In genomic region chr1:121262163-121262562, GRCh38 we compare ENCODE assay signal across 7 cellular contexts.
DNase-seq lines count a peak whose midpoint lies in the region; ATAC-seq, FAIRE-seq and TF ChIP-seq lines count a peak whose summit lies in the region.
"Not testable (repeated sequence)": the region's sequence is repeated elsewhere in the genome, so short reads cannot be mapped to it uniquely, and the experiment has no call there.

No MANE protein-coding gene starts in this region.

- H3K9ac ChIP-seq in keratinocyte (ENCODE audit: control insufficient read depth, extremely low read depth, insufficient read depth, low read length); HepG2 (ENCODE audit: insufficient read depth, low read depth, low read length): not testable (repeated sequence)

- TF ChIP-seq RAD21 in HepG2 (CRISPR knock-in tag; IDR thresholded peaks at IDR 0.05): not testable (repeated sequence)

- not testable (repeated sequence) for H4K20me1 ChIP-seq in keratinocyte (ENCODE audit: control insufficient read depth, extremely low read depth, insufficient read depth, low read length); HepG2 (ENCODE audit: insufficient read depth, low read length)

- not testable (repeated sequence) for H3K36me3 ChIP-seq in gastroesophageal sphincter; heart right ventricle; keratinocyte (ENCODE audit: control insufficient read depth in 2 of 2, extremely low read depth in 1 of 2, insufficient read depth in 2 of 2, low read length in 2 of 2); HepG2 (replicated peaks in 1 of 2; ENCODE audit: control insufficient read depth in 1 of 2, insufficient read depth in 2 of 2, low read length in 2 of 2); lung (ENCODE audit: control insufficient read depth in 2 of 2, insufficient read depth in 2 of 2, low read length in 2 of 2); pancreas

- intact Hi-C loops in heart right ventricle (cut with DNase I); HepG2 (cut with micrococcal nuclease; ENCODE audit: unreplicated experiment); pancreas (cut with DNase I): not testable (repeated sequence)

- not testable (repeated sequence) for TF ChIP-seq POLR2A in gastroesophageal sphincter (IDR thresholded peaks at IDR 0.05); HepG2 (IDR thresholded peaks at IDR 0.05; ENCODE audit: insufficient read depth in 1 of 2, low read depth in 2 of 2, low read length in 2 of 2)

- dilution Hi-C loops in keratinocyte (cut with MboI; ENCODE audit: extremely low pct_ligation_motif_present, low sequenced_read_pairs): not testable (repeated sequence)

- not testable (repeated sequence) for H2AFZ ChIP-seq in keratinocyte (ENCODE audit: control insufficient read depth, low read length); HepG2 (ENCODE audit: low read length)

- not testable (repeated sequence) for DNase-seq in RCC 7860 (ENCODE audit: low spot score); heart right ventricle; keratinocyte (ENCODE audit: low read depth, low spot score); HepG2 (ENCODE audit: low spot score); lung (ENCODE audit: low spot score); pancreas

- not testable (repeated sequence) for H3K4me3 ChIP-seq in gastroesophageal sphincter; heart right ventricle; keratinocyte (ENCODE audit: control insufficient read depth in 2 of 3, extremely low read depth in 1 of 3, insufficient read depth in 2 of 3, low read depth in 1 of 3, low read length in 3 of 3); HepG2 (replicated peaks in 1 of 3; ENCODE audit: insufficient read depth in 1 of 3, low read depth in 2 of 3, low read length in 3 of 3); lung; pancreas

- H3K9me1 ChIP-seq in keratinocyte (ENCODE audit: control insufficient read depth, extremely low read depth, insufficient read depth, low read length): not testable (repeated sequence)

- not testable (repeated sequence) for H3K4me2 ChIP-seq in keratinocyte (ENCODE audit: control insufficient read depth, extremely low read depth, insufficient read depth, low read depth, low read length); HepG2 (ENCODE audit: low read depth, low read length)

- ATAC-seq in gastroesophageal sphincter: peak; percentile 53
- peak in 6 of 8 donors; percentile 43 to 80 (median 68) for ATAC-seq in heart right ventricle
- peak; percentile 39; the same call in 1 of the 3 replicates for ATAC-seq in HepG2
- ATAC-seq in lung (ENCODE audit: insufficient read depth, low FRiP score): peak; percentile 39
- ATAC-seq in pancreas: peak in 3 of 4 donors; percentile 53 to 75 (median 58)

- not testable (repeated sequence) for H3K4me1 ChIP-seq in gastroesophageal sphincter; heart right ventricle; keratinocyte (ENCODE audit: control insufficient read depth, extremely low read depth, insufficient read depth, low read length); HepG2 (ENCODE audit: insufficient read depth, low read length); lung (ENCODE audit: control insufficient read depth in 2 of 2, insufficient read depth in 2 of 2, low read length in 2 of 2); pancreas

- WGBS in gastroesophageal sphincter (ENCODE audit: low coverage in 1 of 2), 2 donors: no CpG with 5 or more reads among the region's 2 CpGs
- WGBS in heart right ventricle, 2 donors: 73 to 100% methylated on average over 1 of the region's 2 CpGs
- no CpG with 5 or more reads among the region's 2 CpGs for WGBS in HepG2 (ENCODE audit: low lambda C conversion rate)
- WGBS in lung, 2 donors: 100% methylated on average over 1 of the region's 2 CpGs; no CpG with 5 or more reads in 1 of the 2 donors
- WGBS in pancreas, 2 donors: 90% methylated on average over 1 of the region's 2 CpGs; no CpG with 5 or more reads in 1 of the 2 donors

- POLR2A ChIA-PET in HepG2 (lab: Yijun Ruan, JAX): not testable (repeated sequence)

- H3K27ac ChIP-seq in gastroesophageal sphincter; heart right ventricle; keratinocyte (ENCODE audit: control insufficient read depth, insufficient read depth, low read length); HepG2 (ENCODE audit: extremely low read length, insufficient read depth, low read length); lung (ENCODE audit: low read depth in 1 of 2, low read length in 1 of 2); pancreas: not testable (repeated sequence)

- not testable (repeated sequence) for H3K79me2 ChIP-seq in keratinocyte (ENCODE audit: control insufficient read depth, insufficient read depth, low read length); HepG2 (ENCODE audit: insufficient read depth, low read length)

- not testable (repeated sequence) for H3K27me3 ChIP-seq in gastroesophageal sphincter; heart right ventricle; keratinocyte (ENCODE audit: control insufficient read depth, extremely low read depth, insufficient read depth, low read length); HepG2 (ENCODE audit: control insufficient read depth in 1 of 2, insufficient read depth in 2 of 2, low read length in 2 of 2); lung (ENCODE audit: control insufficient read depth, insufficient read depth); pancreas

- not testable (repeated sequence) for BruUV-seq in HepG2 (replicated peaks; lab: Mats Ljungman, UMichigan)

- CTCF ChIA-PET in HepG2 (lab: Yijun Ruan, JAX; ENCODE audit: low intra/inter-chr PET ratio, low total read pairs): not testable (repeated sequence)

- not testable (repeated sequence) for TF ChIP-seq EP300 in gastroesophageal sphincter (IDR thresholded peaks at IDR 0.05); HepG2 (IDR thresholded peaks at IDR 0.05; ENCODE audit: low read depth in 2 of 2, low read length in 2 of 2); HepG2 (CRISPR knock-in tag; IDR thresholded peaks at IDR 0.05; ENCODE audit: borderline replicate concordance)

- H3K9me3 ChIP-seq in gastroesophageal sphincter; heart right ventricle; keratinocyte (ENCODE audit: control insufficient read depth, low read depth, low read length); HepG2 (ENCODE audit: low read length); lung (ENCODE audit: control insufficient read depth in 2 of 2, insufficient read depth in 1 of 2, low read length in 1 of 2); pancreas: not testable (repeated sequence)

- FAIRE-seq in RCC 7860 (lab: Jason Lieb, UNC) (peak; percentile 48), keratinocyte (lab: Jason Lieb, UNC) (peak; percentile 13), HepG2 (lab: Jason Lieb, UNC) (peak; percentile 61)
- FAIRE-seq in pancreas (lab: Jason Lieb, UNC): not testable (repeated sequence)

- in situ Hi-C loops in HepG2 (cut with HindIII; ENCODE audit: extremely low pct_ligation_motif_present, low pct_unique_long_range_greater_than_20kb): not testable (repeated sequence)

- TF ChIP-seq CTCF in gastroesophageal sphincter (IDR thresholded peaks at IDR 0.05); heart right ventricle (IDR thresholded peaks at IDR 0.05); keratinocyte (optimal IDR thresholded peaks at IDR 0.05 in 1 of 3, IDR thresholded peaks at IDR 0.05 in 1 of 3, conservative IDR thresholded peaks at IDR 0.05 in 1 of 3; ENCODE audit: extremely low read depth in 1 of 3, insufficient read depth in 2 of 3, low read length in 3 of 3); HepG2 (CRISPR knock-in tag; IDR thresholded peaks at IDR 0.05); lung (IDR thresholded peaks at IDR 0.05; ENCODE audit: control extremely low read depth, extremely low read depth); pancreas (IDR thresholded peaks at IDR 0.05): not testable (repeated sequence)
